ENCODE assay signal across 7 cellular contexts in genomic region chr2:77309725-77310124, GRCh38.
"Had no signal": no experiment of that assay in that cellular context is flagged by ENCODE, and none has a peak within 500 bp of the region (broad histone marks: within the 10 kb centered on the region; RNA-seq: fewer than 3 reads in every experiment).

No MANE protein-coding gene starts in this region.

- H3K4me2 ChIP-seq: GM23338 had no signal

- ATAC-seq: GM23338 had no signal

- H2AFZ ChIP-seq: GM23338 had no signal

- DNase-seq: H9, HCEC 1CT, KG1 had no signal

- FAIRE-seq: H1, H54, HTR-8/SVneo had no signal

- H3K4me3 ChIP-seq: GM23338 had no signal
